In the genomic region with DNA sequence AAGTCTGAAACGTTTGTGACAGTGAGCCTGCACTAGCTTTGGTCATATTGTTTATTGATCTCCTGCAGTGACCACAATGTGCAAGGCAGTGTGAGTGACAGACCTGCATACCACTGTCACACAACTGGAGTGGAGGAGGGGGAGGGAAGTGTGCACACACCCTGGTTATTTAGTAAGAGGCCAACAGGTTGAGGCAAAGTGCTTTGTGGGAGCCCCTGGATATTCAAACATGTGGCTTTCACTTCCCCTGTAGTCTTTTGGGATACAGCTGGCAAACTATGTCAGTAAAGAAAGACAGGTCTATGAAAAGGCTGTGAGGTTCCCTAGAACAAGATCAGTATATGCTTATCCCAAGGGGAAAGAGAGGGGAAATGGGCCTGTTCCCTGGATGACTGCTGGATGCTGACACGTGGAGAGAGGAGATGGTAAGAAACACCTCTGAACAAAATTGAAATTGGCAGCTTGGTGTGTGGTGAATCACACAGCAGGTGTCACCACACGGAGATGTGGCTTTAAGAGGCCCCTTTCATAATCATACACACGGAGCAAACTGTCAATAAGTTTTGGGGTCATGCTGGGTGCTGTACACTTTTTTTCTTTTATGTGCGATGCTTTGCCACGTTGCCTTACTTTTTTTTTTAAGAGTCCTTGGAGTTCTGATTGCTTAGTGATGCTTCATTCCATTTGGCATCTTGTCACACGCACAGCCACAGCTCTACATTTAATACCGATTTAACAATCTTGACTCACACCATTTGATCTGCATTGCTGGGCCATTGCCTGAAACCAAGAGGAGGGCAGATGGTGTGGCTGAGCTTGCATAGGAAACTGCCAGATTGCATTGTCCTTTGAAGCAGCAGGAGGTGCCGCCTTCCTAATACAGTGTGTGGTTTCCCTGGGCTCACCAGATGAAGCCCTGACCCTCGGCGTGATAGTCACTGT, we compare ENCODE assay signal across 8 cellular contexts. TPM values are rescaled to one million over a fixed set of nuclear protein-coding genes. Genes with fewer than 3 reads are reported as not detected.
A peak's percentile ranks its signal among the peaks of the same experiment; 100 is the strongest.
DNase-seq lines count a peak whose midpoint lies in the region; ATAC-seq and TF ChIP-seq lines count a peak whose summit lies in the region.

No MANE protein-coding gene starts in this region.

- no peaks in the 10 kb centered on the region for H3K36me3 ChIP-seq in ACC112 (ENCODE audit: insufficient read depth, low read length)

- peak overlapping the region; percentile 41 for H3K27ac Mint-ChIP-seq in activated T-helper 1 cell treated with anti-CD3 and anti-CD28 coated beads, Interleukin-12 subunit alpha, Interleukin-12 subunit beta, Interleukin-2, Interleukin-4 antibody, amounts not matched to agents 30 ng/mL and 10 ng/mL and 1 ng/mL, durations not matched to agents 14 hours and 24 hours and 36 hours
- no peak overlapping the region for H3K27ac Mint-ChIP-seq in chondrocyte (ENCODE audit: unreplicated experiment)

- no peak overlapping the region for H2AFZ ChIP-seq in ACC112 (ENCODE audit: low read length, unreplicated experiment)

- H3K79me2 ChIP-seq in ACC112 (ENCODE audit: control insufficient read depth, insufficient read depth, low read length, unreplicated experiment), result no peaks in the 10 kb centered on the region

- H3K27me3 ChIP-seq in ACC112 (ENCODE audit: insufficient read depth, low read length), result no peaks in the 10 kb centered on the region

- intact Hi-C loops in activated T-helper 1 cell treated with anti-CD3 and anti-CD28 coated beads, Interleukin-12 subunit alpha, Interleukin-12 subunit beta, Interleukin-2, Interleukin-4 antibody, amounts not matched to agents 30 ng/mL and 10 ng/mL and 1 ng/mL, durations not matched to agents 14 hours and 24 hours and 36 hours (cut with micrococcal nuclease), result loop anchor here (5.0 kb wide), 1 partner anchor 64 kb away; no protein-coding TSS in a partner anchor

- DNase-seq in HT1080 (ENCODE audit: low read depth), result peak; percentile 79
- no peak for DNase-seq in activated T-helper 1 cell treated with anti-CD3 and anti-CD28 coated beads, Interleukin-12 subunit alpha, Interleukin-12 subunit beta, Interleukin-2, Interleukin-4 antibody, amounts not matched to agents 30 ng/mL and 10 ng/mL and 1 ng/mL, durations not matched to agents 14 hours and 24 hours and 36 hours (ENCODE audit: low spot score)
- peak; percentile 67 for DNase-seq in putamen (ENCODE audit: low spot score)
- DNase-seq in stimulated activated naive CD4-positive, alpha-beta T cell treated with Interleukin-2 at 50 U/mL for 16 hours (lab: John Stamatoyannopoulos, UW), result no peak
- DNase-seq in chondrocyte (ENCODE audit: low spot score), result no peak

- no peak overlapping the region for H3K4me3 Mint-ChIP-seq in activated T-helper 1 cell treated with anti-CD3 and anti-CD28 coated beads, Interleukin-12 subunit alpha, Interleukin-12 subunit beta, Interleukin-2, Interleukin-4 antibody, amounts not matched to agents 30 ng/mL and 10 ng/mL and 1 ng/mL, durations not matched to agents 14 hours and 24 hours and 36 hours
- no peak overlapping the region for H3K4me3 Mint-ChIP-seq in chondrocyte (ENCODE audit: unreplicated experiment)

- H3K36me3 Mint-ChIP-seq in activated T-helper 1 cell treated with anti-CD3 and anti-CD28 coated beads, Interleukin-12 subunit alpha, Interleukin-12 subunit beta, Interleukin-2, Interleukin-4 antibody, amounts not matched to agents 30 ng/mL and 10 ng/mL and 1 ng/mL, durations not matched to agents 14 hours and 24 hours and 36 hours (ENCODE audit: low read depth), result peaks cover 1% of the 10 kb centered on the region
- H3K36me3 Mint-ChIP-seq in chondrocyte (ENCODE audit: low read depth), result peaks cover 2% of the 10 kb centered on the region

- TF ChIP-seq CTCF in chondrocyte (IDR thresholded peaks at IDR 0.05), result no peak

- no peaks in the 10 kb centered on the region for H3K27me3 Mint-ChIP-seq in activated T-helper 1 cell treated with anti-CD3 and anti-CD28 coated beads, Interleukin-12 subunit alpha, Interleukin-12 subunit beta, Interleukin-2, Interleukin-4 antibody, amounts not matched to agents 30 ng/mL and 10 ng/mL and 1 ng/mL, durations not matched to agents 14 hours and 24 hours and 36 hours (ENCODE audit: insufficient read depth)
- H3K27me3 Mint-ChIP-seq in chondrocyte (ENCODE audit: low read depth), result no peaks in the 10 kb centered on the region

- H3K27ac ChIP-seq in ACC112 (ENCODE audit: low read depth, low read length), result peak overlapping the region; percentile 23; the same call in 1 of the 2 replicates

- H3K4me1 ChIP-seq in ACC112 (ENCODE audit: control insufficient read depth, insufficient read depth, low read length, unreplicated experiment), result peaks cover 12% of the 10 kb centered on the region

- peak; percentile 20 for TF ChIP-seq POLR2A in GM18526 (IDR thresholded peaks at IDR 0.05; ENCODE audit: extremely low read depth, insufficient read length)

- peaks cover 31% of the 10 kb centered on the region for H3K4me1 Mint-ChIP-seq in activated T-helper 1 cell treated with anti-CD3 and anti-CD28 coated beads, Interleukin-12 subunit alpha, Interleukin-12 subunit beta, Interleukin-2, Interleukin-4 antibody, amounts not matched to agents 30 ng/mL and 10 ng/mL and 1 ng/mL, durations not matched to agents 14 hours and 24 hours and 36 hours (ENCODE audit: low read depth)
- peaks cover 6% of the 10 kb centered on the region for H3K4me1 Mint-ChIP-seq in chondrocyte (ENCODE audit: low read depth)

- H3K9me3 Mint-ChIP-seq in activated T-helper 1 cell treated with anti-CD3 and anti-CD28 coated beads, Interleukin-12 subunit alpha, Interleukin-12 subunit beta, Interleukin-2, Interleukin-4 antibody, amounts not matched to agents 30 ng/mL and 10 ng/mL and 1 ng/mL, durations not matched to agents 14 hours and 24 hours and 36 hours, result peaks cover 4% of the 10 kb centered on the region
- peaks cover 4% of the 10 kb centered on the region for H3K9me3 Mint-ChIP-seq in chondrocyte (ENCODE audit: low read depth)

- no peak overlapping the region for H3K4me3 ChIP-seq in ACC112 (ENCODE audit: low read depth, low read length)

- ATAC-seq in GM21360 (IDR thresholded peaks at IDR 0.05; ENCODE audit: unreplicated experiment), result no peak

RNA-seq across cellular contexts. Expression of a gene that starts 11.3 kb away (rescaled TPM):
- total RNA-seq in HT1080 (2014; rRNA removed; shearing (Covaris generic)), result 22.5 and 24.3 TPM in 2 replicates
- polyA plus RNA-seq in HT1080 (2015; cell fraction: cytosol; rRNA removed), result 16.3 and 17.5 TPM in 2 replicates
- 5.5 and 6.7 TPM in 2 replicates for polyA plus RNA-seq in HT1080 (2015; cell fraction: nucleus; rRNA removed)
- total RNA-seq in activated T-helper 1 cell treated with anti-CD3 and anti-CD28 coated beads, Interleukin-12 subunit alpha, Interleukin-12 subunit beta, Interleukin-2, Interleukin-4 antibody, amounts not matched to agents 30 ng/mL and 10 ng/mL and 1 ng/mL, durations not matched to agents 14 hours and 24 hours and 36 hours, result 1.6 and 1.9 TPM in 2 replicates
- 1.9 to 3.6 TPM (median 2.4 TPM) in 3 replicates for total RNA-seq in chondrocyte

RNA-seq across cellular contexts. Expression of a gene that starts 38.3 kb away (rescaled TPM):
- total RNA-seq in HT1080 (2014; rRNA removed; shearing (Covaris generic)), result 6.9 and 7.9 TPM in 2 replicates
- 6.8 and 7.8 TPM in 2 replicates for polyA plus RNA-seq in HT1080 (2015; cell fraction: cytosol; rRNA removed)
- 8.4 and 8.8 TPM in 2 replicates for polyA plus RNA-seq in HT1080 (2015; cell fraction: nucleus; rRNA removed)
- total RNA-seq in activated T-helper 1 cell treated with anti-CD3 and anti-CD28 coated beads, Interleukin-12 subunit alpha, Interleukin-12 subunit beta, Interleukin-2, Interleukin-4 antibody, amounts not matched to agents 30 ng/mL and 10 ng/mL and 1 ng/mL, durations not matched to agents 14 hours and 24 hours and 36 hours, result 9.6 and 9.8 TPM in 2 replicates
- 7.6 to 9.4 TPM (median 9.0 TPM) in 3 replicates for total RNA-seq in chondrocyte

Comparison
In these comparisons a context has a peak if more than half of its experiments do, and no peak if none do; other contexts are left out.
1. DNase-seq: peak in HT1080 (single experiment) and putamen (single experiment); none in activated T-helper 1 cell treated with anti-CD3 and anti-CD28 coated beads, Interleukin-12 subunit alpha, Interleukin-12 subunit beta, Interleukin-2, Interleukin-4 antibody, amounts not matched to agents 30 ng/mL and 10 ng/mL and 1 ng/mL, durations not matched to agents 14 hours and 24 hours and 36 hours (single experiment), stimulated activated naive CD4-positive, alpha-beta T cell treated with Interleukin-2 at 50 U/mL for 16 hours (single experiment) and chondrocyte (single experiment).